ENCODE assay signal across 8 cellular contexts in genomic region chr1:78619803-78620579, GRCh38. TPM values are rescaled to one million over a fixed set of nuclear protein-coding genes. Genes with fewer than 3 reads are reported as not detected.
DNase-seq lines count a peak whose midpoint lies in the region; ATAC-seq and TF ChIP-seq lines count a peak whose summit lies in the region.

Gene IFI44L, plus strand, starts transcription at chr1:78620448. Its CDS starts 7,468 bp downstream, at chr1:78627916.

- H3K27ac ChIP-seq in AG04450 (ENCODE audit: low read depth, low read length) (peak within 1 kb of the TSS; percentile 23), parathyroid adenoma (peak within 1 kb of the TSS; percentile 54), tibial artery (peak within 1 kb of the TSS; percentile 53 to 71)

- H3K9ac ChIP-seq in parathyroid adenoma: no peak within 1 kb of the TSS

- TF ChIP-seq CTCF in AG04450 (IDR thresholded peaks at IDR 0.05; ENCODE audit: low read depth, low read length) (no peak), parathyroid adenoma (IDR thresholded peaks at IDR 0.05) (no peak), tibial artery (IDR thresholded peaks at IDR 0.05) (no peak), glutamatergic neuron (IDR thresholded peaks at IDR 0.05; ENCODE audit: partially characterized antibody, unreplicated experiment) (no peak)

- H3K36me3 ChIP-seq in parathyroid adenoma (ENCODE audit: control insufficient read depth, insufficient read depth, low read length) (no peaks in the 10 kb centered on the region), tibial artery (no peaks in the 10 kb centered on the region)

- peak within 1 kb of the TSS; percentile 76 for H3K4me2 ChIP-seq in parathyroid adenoma (ENCODE audit: low read length)

- H3K27me3 ChIP-seq in AG04450 (ENCODE audit: control insufficient read depth, insufficient read depth, low read length) (no peaks in the 10 kb centered on the region), parathyroid adenoma (ENCODE audit: control insufficient read depth, insufficient read depth, low read length) (no peaks in the 10 kb centered on the region), tibial artery (no peaks in the 10 kb centered on the region)

- peak within 1 kb of the TSS; percentile 93 for H3K4me3 Mint-ChIP-seq in activated CD8-positive, alpha-beta memory T cell treated with anti-CD3 and anti-CD28 coated beads, Interleukin-2, amount 10 ng/mL, durations not matched to agents 7 days and 5 days
- no peak within 1 kb of the TSS for H3K4me3 Mint-ChIP-seq in glutamatergic neuron (ENCODE audit: unreplicated experiment)

- peak within 1 kb of the TSS; percentile 10 for H2AFZ ChIP-seq in parathyroid adenoma

- DNase-seq in AG04450 (ENCODE audit: low read depth, low spot score): peak; percentile 13
- peak; percentile 91 for DNase-seq in activated CD8-positive, alpha-beta memory T cell treated with anti-CD3 and anti-CD28 coated beads, Interleukin-2, amount 10 ng/mL, durations not matched to agents 7 days and 5 days
- DNase-seq in erythroblast (lab: John Stamatoyannopoulos, UW): peak; percentile 10 to 28
- DNase-seq in tibial artery: peak; percentile 33 to 73
- DNase-seq in glutamatergic neuron: no peak

- peak within 1 kb of the TSS; percentile 96 for H3K27ac Mint-ChIP-seq in activated CD8-positive, alpha-beta memory T cell treated with anti-CD3 and anti-CD28 coated beads, Interleukin-2, amount 10 ng/mL, durations not matched to agents 7 days and 5 days
- H3K27ac Mint-ChIP-seq in glutamatergic neuron (ENCODE audit: unreplicated experiment): no peak within 1 kb of the TSS

- no peak for TF ChIP-seq POLR2A in erythroblast (IDR thresholded peaks at IDR 0.05; ENCODE audit: low read length)

- POLR2A ChIA-PET in AG04450 (lab: Yijun Ruan, JAX): interaction anchor here (0.7 kb wide), 1 partner anchor 147 kb away, joined by 3 read pairs; no protein-coding TSS in a partner anchor

- no peaks in the 10 kb centered on the region for H3K9me3 Mint-ChIP-seq in activated CD8-positive, alpha-beta memory T cell treated with anti-CD3 and anti-CD28 coated beads, Interleukin-2, amount 10 ng/mL, durations not matched to agents 7 days and 5 days (ENCODE audit: low read depth)
- H3K9me3 Mint-ChIP-seq in glutamatergic neuron (ENCODE audit: unreplicated experiment): no peaks in the 10 kb centered on the region

- no peaks in the 10 kb centered on the region for H3K4me1 ChIP-seq in parathyroid adenoma
- peaks cover 0 to 36% (median 2%) of the 10 kb centered on the region in 4 donors for H3K4me1 ChIP-seq in tibial artery

- H3K9me3 ChIP-seq in AG04450 (ENCODE audit: control insufficient read depth, insufficient read depth, low read length) (no peaks in the 10 kb centered on the region), parathyroid adenoma (ENCODE audit: control insufficient read depth, low read length) (no peaks in the 10 kb centered on the region), tibial artery (no peaks in the 10 kb centered on the region)

- no peak for TF ChIP-seq EP300 in Ishikawa (IDR thresholded peaks at IDR 0.05; ENCODE audit: borderline replicate concordance)

- ATAC-seq in GM19467 (IDR thresholded peaks at IDR 0.05; ENCODE audit: unreplicated experiment): peak; percentile 41
- peak; percentile 54 for ATAC-seq in activated CD8-positive, alpha-beta memory T cell treated with anti-CD3 and anti-CD28 coated beads, Interleukin-2, amount 10 ng/mL, durations not matched to agents 7 days and 5 days

- H3K27me3 Mint-ChIP-seq in activated CD8-positive, alpha-beta memory T cell treated with anti-CD3 and anti-CD28 coated beads, Interleukin-2, amount 10 ng/mL, durations not matched to agents 7 days and 5 days: peaks cover 9% of the 10 kb centered on the region
- no peaks in the 10 kb centered on the region for H3K27me3 Mint-ChIP-seq in glutamatergic neuron (ENCODE audit: unreplicated experiment)

- CTCF ChIA-PET in AG04450 (lab: Charles Lee): interaction anchor here (0.5 to 2.9 kb wide), 9 partner anchors 13 to 505 kb away, joined by 3 to 21 read pairs (median 4); no protein-coding TSS in a partner anchor
- CTCF ChIA-PET in activated CD8-positive, alpha-beta memory T cell treated with anti-CD3 and anti-CD28 coated beads, Interleukin-2, amount 10 ng/mL, durations not matched to agents 7 days and 5 days (lab: Charles Lee): interaction anchor here (1.0 to 1.9 kb wide), 7 partner anchors 26 to 642 kb away, joined by 3 to 11 read pairs (median 4); partner anchors contain the start of genes FUBP1 and IFI44

- no peaks in the 10 kb centered on the region for H3K79me2 ChIP-seq in parathyroid adenoma

- peaks cover 43% of the 10 kb centered on the region for H3K4me1 Mint-ChIP-seq in activated CD8-positive, alpha-beta memory T cell treated with anti-CD3 and anti-CD28 coated beads, Interleukin-2, amount 10 ng/mL, durations not matched to agents 7 days and 5 days
- no peaks in the 10 kb centered on the region for H3K4me1 Mint-ChIP-seq in glutamatergic neuron (ENCODE audit: low read depth, unreplicated experiment)

- peaks cover 45% of the 10 kb centered on the region for H3K36me3 Mint-ChIP-seq in activated CD8-positive, alpha-beta memory T cell treated with anti-CD3 and anti-CD28 coated beads, Interleukin-2, amount 10 ng/mL, durations not matched to agents 7 days and 5 days
- H3K36me3 Mint-ChIP-seq in glutamatergic neuron (ENCODE audit: unreplicated experiment): no peaks in the 10 kb centered on the region

- TF ChIP-seq RAD21 in Ishikawa (IDR thresholded peaks at IDR 0.05; ENCODE audit: low read depth): no peak

- intact Hi-C loops in tibial artery (cut with DNase I; ENCODE audit: low total_unique reads): loop anchor here (2.0 kb wide), 1 partner anchor 57 kb away; no protein-coding TSS in a partner anchor

- peak within 1 kb of the TSS; percentile 50 for H3K4me3 ChIP-seq in AG04450 (ENCODE audit: low read depth, low read length)
- peak within 1 kb of the TSS; percentile 47 for H3K4me3 ChIP-seq in parathyroid adenoma (ENCODE audit: low read depth, low read length)
- H3K4me3 ChIP-seq in tibial artery: peak within 1 kb of the TSS; percentile 37 to 44

TF ChIP-seq in Ishikawa, 13 proteins besides CTCF, POLR2A, EP300 and RAD21:
- peak; percentile 90 for TF ChIP-seq NFIC (IDR thresholded peaks at IDR 0.05)
- no peak for TF ChIP-seq TCF12 (IDR thresholded peaks at IDR 0.05; ENCODE audit: low read depth)

RNA-seq across cellular contexts. Expression of gene IFI44L, which starts in this region (rescaled TPM):
- 0.86 and 1.1 TPM in 2 replicates for polyA plus RNA-seq in AG04450 (2011; rRNA removed)
- polyA minus RNA-seq in AG04450 (2011; rRNA and poly(A)+ RNA removed): 0.18 and 1.0 TPM in 2 replicates
- 100 to 1,000 TPM; 158 to 443 TPM for total RNA-seq in activated CD8-positive, alpha-beta memory T cell treated with anti-CD3 and anti-CD28 coated beads, Interleukin-2, amount 10 ng/mL, durations not matched to agents 7 days and 5 days
- not detected for total RNA-seq in glutamatergic neuron (ENCODE audit: unreplicated experiment)

Comparison
In these comparisons a context has a peak if more than half of its experiments do, and no peak if none do; other contexts are left out.
1. RNA of gene IFI44L (total RNA-seq): 158 to 443 TPM in activated CD8-positive, alpha-beta memory T cell treated with anti-CD3 and anti-CD28 coated beads, Interleukin-2, amount 10 ng/mL, durations not matched to agents 7 days and 5 days; not detected in glutamatergic neuron (single experiment); every median in the first group is over 100 times any median in the second.
2. Peak in every context shown above with its lines, with median percentiles within 50 percentile points of each other: H3K27ac ChIP-seq and H3K4me3 ChIP-seq.